Comparison of ENCODE assay signal across 16 cellular contexts in the genomic region with DNA sequence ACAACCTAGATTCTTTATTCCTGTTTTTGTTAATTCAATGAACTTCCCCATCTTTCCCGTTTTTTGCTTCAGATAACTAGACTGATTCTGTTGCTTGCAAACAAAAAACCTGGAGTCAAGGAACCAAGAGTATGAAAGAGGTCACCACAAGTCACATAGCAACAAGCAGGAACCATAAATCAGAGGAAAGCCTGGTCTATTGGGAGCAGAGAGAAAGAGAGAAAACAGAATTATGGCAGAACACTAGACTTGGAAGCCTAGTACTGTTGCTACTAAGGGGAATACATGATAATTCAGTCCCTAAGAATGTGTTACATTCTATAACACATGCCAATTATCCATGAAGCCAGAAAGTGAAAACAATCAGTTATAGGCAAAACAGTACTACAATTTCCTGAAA.
DNase-seq lines count a peak whose midpoint lies in the region; ATAC-seq and TF ChIP-seq lines count a peak whose summit lies in the region.
"Had no signal": no experiment of that assay in that cellular context is flagged by ENCODE, and none has a peak within 500 bp of the region (broad histone marks: within the 10 kb centered on the region; RNA-seq: fewer than 3 reads in every experiment).

No MANE protein-coding gene starts in this region.

- no peak overlapping the region for H3K56ac ChIP-seq in IMR-90 (ENCODE audit: extremely low read depth, insufficient read depth, low read length)

- no peak overlapping the region for H3K9ac ChIP-seq in IMR-90 (ENCODE audit: low read depth, low read length)

- no peak overlapping the region for H2BK5ac ChIP-seq in IMR-90 (ENCODE audit: low read depth, low read length, poor library complexity, severe bottlenecking)

- POLR2A ChIA-PET in A673 (lab: Charles Lee; ENCODE audit: low non-redundant PET) (no interaction called here), IMR-90 (lab: Charles Lee; ENCODE audit: unreplicated experiment) (no interaction called here)

- ATAC-seq in IMR-90 (ENCODE audit: low read depth) (no peak), mucosa of descending colon (no peak)

- H3K27me3 ChIP-seq in A673 (replicated peaks; ENCODE audit: insufficient read depth, low read depth, low read length, poor library complexity) (no peaks in the 10 kb centered on the region), IMR-90 (ENCODE audit: control insufficient read depth, insufficient read depth, low read length) (no peaks in the 10 kb centered on the region), Peyer's patch (no peaks in the 10 kb centered on the region)
- H3K27me3 ChIP-seq: cardiac muscle cell, upper lobe of left lung had no signal

- peaks cover 21 to 79% of the 10 kb centered on the region in 2 experiments for H3K79me1 ChIP-seq in IMR-90 (ENCODE audit: low read depth in 1 of 2, low read length in 2 of 2)

- 0 out of 2 replicates have a peak overlapping the region, but pooled peaks have one; percentile 48 for H3K23ac ChIP-seq in IMR-90 (ENCODE audit: low read depth, low read length)

- dilution Hi-C loops in IMR-90 (cut with HindIII; ENCODE audit: low sequenced_read_pairs, unreplicated experiment), result no loop called here

- no peak overlapping the region for H4K8ac ChIP-seq in IMR-90 (ENCODE audit: low read depth in 2 of 2, low read length in 2 of 2)

- DNase-seq in A673 (ENCODE audit: low spot score) (no peak), IMR-90 (no peak), mesothelial cell of epicardium (ENCODE audit: low spot score in 2 of 2, unreplicated experiment in 2 of 2) (no peak), HuH-7.5 (ENCODE audit: low spot score) (no peak), DMS53 (lab: John Stamatoyannopoulos, UW) (no peak), mucosa of descending colon (no peak), Peyer's patch (no peak)
- DNase-seq: activated CD8-positive, alpha-beta memory T cell treated with anti-CD3 and anti-CD28 coated beads, Interleukin-2, amount 50 U/mL, for 4 hours; activated naive CD4-positive, alpha-beta T cell treated with Interleukin-2 at 50 U/mL for 16 hours; immature natural killer cell; NCI-H1930; NCI-H524 treated with DMSO at 0.1 percent for 48 hours; PC-9; upper lobe of left lung had no signal

- no peaks in the 10 kb centered on the region for H3K27me3 Mint-ChIP-seq in dendritic cell treated with granulocyte-macrophage colony-stimulating factor and Interleukin-4, amounts not matched to agents 40 ng/mL and 50 ng/mL, for 4 days
- no peaks in the 10 kb centered on the region for H3K27me3 Mint-ChIP-seq in mesothelial cell of epicardium (ENCODE audit: low read depth)

- no peak for TF ChIP-seq CTCF in A673 (conservative IDR thresholded peaks at IDR 0.05; ENCODE audit: low read depth, low read length)
- TF ChIP-seq CTCF in IMR-90 (conservative IDR thresholded peaks at IDR 0.05; ENCODE audit: low read depth, low read length), result no peak
- TF ChIP-seq CTCF in mesothelial cell of epicardium (IDR thresholded peaks at IDR 0.05; ENCODE audit: unreplicated experiment), result no peak
- no peak for TF ChIP-seq CTCF in mucosa of descending colon (IDR thresholded peaks at IDR 0.05)
- no peak for TF ChIP-seq CTCF in Peyer's patch (IDR thresholded peaks at IDR 0.05)

- intact Hi-C loops in A673 (cut with micrococcal nuclease; ENCODE audit: unreplicated experiment), result no loop called here
- intact Hi-C loops in IMR-90 (cut with micrococcal nuclease), result no loop called here
- intact Hi-C loops in dendritic cell treated with granulocyte-macrophage colony-stimulating factor and Interleukin-4, amounts not matched to agents 40 ng/mL and 50 ng/mL, for 4 days (cut with micrococcal nuclease), result no loop called here
- intact Hi-C loops in mucosa of descending colon (cut with DNase I, micrococcal nuclease), result no loop called here

- H3K9me3 ChIP-seq in A673 (ENCODE audit: low read depth, low read length, poor library complexity, severe bottlenecking) (peaks cover 14% of the 10 kb centered on the region), IMR-90 (ENCODE audit: control insufficient read depth, insufficient read depth, low read length) (no peaks in the 10 kb centered on the region), mucosa of descending colon (no peaks in the 10 kb centered on the region), Peyer's patch (no peaks in the 10 kb centered on the region)
- H3K9me3 ChIP-seq: upper lobe of left lung had no signal

- peaks cover 45% of the 10 kb centered on the region for H3K36me3 Mint-ChIP-seq in dendritic cell treated with granulocyte-macrophage colony-stimulating factor and Interleukin-4, amounts not matched to agents 40 ng/mL and 50 ng/mL, for 4 days (ENCODE audit: low read depth)
- peaks cover 20% of the 10 kb centered on the region for H3K36me3 Mint-ChIP-seq in mesothelial cell of epicardium
- H3K36me3 Mint-ChIP-seq: immature natural killer cell had no signal

- H3K4me3 ChIP-seq in A673 (ENCODE audit: low read depth, low read length, poor library complexity, severe bottlenecking) (no peak overlapping the region), IMR-90 (ENCODE audit: insufficient read depth, low read depth, low read length) (no peak overlapping the region), mucosa of descending colon (no peak overlapping the region), Peyer's patch (no peak overlapping the region)
- H3K4me3 ChIP-seq: cardiac muscle cell, PC-9, upper lobe of left lung had no signal

- H2AK9ac ChIP-seq in IMR-90 (replicated peaks; ENCODE audit: low read depth, low read length, poor library complexity), result no peak overlapping the region

- no peak overlapping the region for H3K14ac ChIP-seq in IMR-90 (replicated peaks; ENCODE audit: low read depth, low read length)

- no CpG with 5 or more reads among the region's 1 CpG for WGBS in IMR-90 (ENCODE audit: extremely low coverage in 2 of 2, insufficient read length in 1 of 2), 2 experiments

- no peak overlapping the region; the same call in 1 of the 2 replicates for H3K18ac ChIP-seq in IMR-90 (ENCODE audit: low read depth, low read length)

- peak overlapping the region; percentile 32 for H3K4me3 Mint-ChIP-seq in dendritic cell treated with granulocyte-macrophage colony-stimulating factor and Interleukin-4, amounts not matched to agents 40 ng/mL and 50 ng/mL, for 4 days
- H3K4me3 Mint-ChIP-seq in mesothelial cell of epicardium, result no peak overlapping the region
- H3K4me3 Mint-ChIP-seq: immature natural killer cell had no signal

- H4K20me1 ChIP-seq in IMR-90 (ENCODE audit: insufficient read depth, low read length), result peaks cover 85% of the 10 kb centered on the region

- peaks cover 11% of the 10 kb centered on the region for H3K9me1 ChIP-seq in IMR-90 (ENCODE audit: insufficient read depth, low read length)

- CTCF ChIA-PET in A673 (lab: Charles Lee) (interaction anchor here (0.6 kb wide), 1 partner anchor 41 kb away, joined by 3 read pairs; no protein-coding TSS in a partner anchor), IMR-90 (lab: Yijun Ruan, JAX) (no interaction called here)

- no peak overlapping the region for H2AFZ ChIP-seq in IMR-90 (replicated peaks; ENCODE audit: low read length, poor library complexity)
- H2AFZ ChIP-seq: PC-9 had no signal

- H3K36me3 ChIP-seq in A673 (ENCODE audit: insufficient read depth, low read length, poor library complexity, severe bottlenecking) (peaks cover 4% of the 10 kb centered on the region), IMR-90 (ENCODE audit: control insufficient read depth, insufficient read depth, low read length) (peaks cover 1% of the 10 kb centered on the region; the same call in 1 of the 2 replicates), mucosa of descending colon (ENCODE audit: low read depth) (no peaks in the 10 kb centered on the region), Peyer's patch (no peaks in the 10 kb centered on the region)
- H3K36me3 ChIP-seq: cardiac muscle cell, upper lobe of left lung had no signal

- no peak for TF ChIP-seq RAD21 in IMR-90 (IDR thresholded peaks at IDR 0.05; ENCODE audit: low read length)

- H2BK20ac ChIP-seq in IMR-90 (ENCODE audit: low read depth, low read length), result no peak overlapping the region

- TF ChIP-seq POLR2A in IMR-90 (IDR thresholded peaks at IDR 0.05; ENCODE audit: low read depth, low read length) (no peak), Peyer's patch (IDR thresholded peaks at IDR 0.05) (no peak)

- no peak overlapping the region for H2BK120ac ChIP-seq in IMR-90 (ENCODE audit: low read depth, low read length)

- H4K91ac ChIP-seq in IMR-90 (ENCODE audit: insufficient read depth, low read depth, low read length), result no peak overlapping the region

- BruUV-seq in A673 (replicated peaks; lab: Mats Ljungman, UMichigan), result no TSS peak
- BruUV-seq in IMR-90 (replicated peaks; lab: Mats Ljungman, UMichigan), result no TSS peak

- no peak overlapping the region for H2BK15ac ChIP-seq in IMR-90 (ENCODE audit: low read depth, low read length)

- H2AK5ac ChIP-seq in IMR-90 (ENCODE audit: low read depth, low read length), result no peak overlapping the region

- H3K4ac ChIP-seq in IMR-90 (ENCODE audit: low read depth, low read length), result no peak overlapping the region

- in situ Hi-C loops in IMR-90 (cut with MboI; ENCODE audit: low sequenced_read_pairs), result no loop called here

- H3K27ac Mint-ChIP-seq in dendritic cell treated with granulocyte-macrophage colony-stimulating factor and Interleukin-4, amounts not matched to agents 40 ng/mL and 50 ng/mL, for 4 days, result peak overlapping the region; percentile 26
- peak overlapping the region; percentile 76 for H3K27ac Mint-ChIP-seq in mesothelial cell of epicardium

- no peak overlapping the region for H3K4me2 ChIP-seq in IMR-90 (ENCODE audit: low read depth, low read length)
- H3K4me2 ChIP-seq: PC-9 had no signal

- no peaks in the 10 kb centered on the region for H3K9me3 Mint-ChIP-seq in dendritic cell treated with granulocyte-macrophage colony-stimulating factor and Interleukin-4, amounts not matched to agents 40 ng/mL and 50 ng/mL, for 4 days
- H3K9me3 Mint-ChIP-seq in mesothelial cell of epicardium, result peaks cover 4% of the 10 kb centered on the region
- H3K9me3 Mint-ChIP-seq: immature natural killer cell had no signal

- H3K4me1 ChIP-seq in A673 (ENCODE audit: insufficient read depth, low read length, poor library complexity, severe bottlenecking) (peaks cover 20% of the 10 kb centered on the region), IMR-90 (ENCODE audit: control insufficient read depth, insufficient read depth, low read length) (peaks cover 4% of the 10 kb centered on the region), mucosa of descending colon (ENCODE audit: low read depth) (peaks cover 18% of the 10 kb centered on the region), Peyer's patch (peaks cover 0 to 10% (median 0%) of the 10 kb centered on the region in 4 donors)

- peak overlapping the region; percentile 13 for H3K27ac ChIP-seq in A673 (ENCODE audit: low read depth, low read length, poor library complexity, severe bottlenecking)
- H3K27ac ChIP-seq in IMR-90 (ENCODE audit: insufficient read depth, low read length), result no peak overlapping the region
- no peak overlapping the region for H3K27ac ChIP-seq in Peyer's patch
- H3K27ac ChIP-seq: cardiac muscle cell, PC-9, upper lobe of left lung had no signal

- no peak overlapping the region for H4K5ac ChIP-seq in IMR-90 (ENCODE audit: low read depth, low read length)

- peaks cover 57% of the 10 kb centered on the region for H3K4me1 Mint-ChIP-seq in dendritic cell treated with granulocyte-macrophage colony-stimulating factor and Interleukin-4, amounts not matched to agents 40 ng/mL and 50 ng/mL, for 4 days (ENCODE audit: low read depth)
- peaks cover 49% of the 10 kb centered on the region for H3K4me1 Mint-ChIP-seq in mesothelial cell of epicardium

TF ChIP-seq in IMR-90, 13 proteins besides CTCF, POLR2A, EP300 and RAD21 (continues in another document):
- no peak for TF ChIP-seq CHD1 (IDR thresholded peaks at IDR 0.05; ENCODE audit: low read depth, low read length)
